Comparison of ENCODE assay signal across 7 cellular contexts in genomic region chr1:220217383-220217988, GRCh38. TPM values are rescaled to one million over a fixed set of nuclear protein-coding genes. Genes with fewer than 3 reads are reported as not detected.
DNase-seq lines count a peak whose midpoint lies in the region; ATAC-seq and TF ChIP-seq lines count a peak whose summit lies in the region.

No MANE protein-coding gene starts in this region.

- no peak overlapping the region for H2BK5ac ChIP-seq in mesendoderm (ENCODE audit: low read length)

- no peaks in the 10 kb centered on the region for H3K79me1 ChIP-seq in mesendoderm (ENCODE audit: low read length)

- in situ Hi-C loops in astrocyte of the spinal cord (cut with HindIII; ENCODE audit: low sequenced_read_pairs): no loop called here

- H3K23ac ChIP-seq in mesendoderm (ENCODE audit: low read length): no peak overlapping the region

- H3K18ac ChIP-seq in mesendoderm (ENCODE audit: low read length): no peak overlapping the region

- H3K4me2 ChIP-seq in Karpas-422 (ENCODE audit: low read depth, low read length, poor library complexity, severe bottlenecking): no peak overlapping the region
- no peak overlapping the region for H3K4me2 ChIP-seq in mesendoderm (ENCODE audit: low read length)

- H3K4ac ChIP-seq in mesendoderm (ENCODE audit: low read depth, low read length): no peak overlapping the region

- H3K4me1 ChIP-seq in Karpas-422 (ENCODE audit: low read length): peaks cover 50% of the 10 kb centered on the region
- H3K4me1 ChIP-seq in mesendoderm (ENCODE audit: control insufficient read depth, low read depth, low read length): no peaks in the 10 kb centered on the region

- no peaks in the 10 kb centered on the region for H4K20me1 ChIP-seq in Karpas-422 (ENCODE audit: insufficient read depth, low read depth, low read length)

- DNase-seq in GM10266 (ENCODE audit: extremely low spot score) (peak; percentile 13), Karpas-422 (peak; percentile 71), astrocyte of the spinal cord (ENCODE audit: low read depth, low spot score) (no peak), mesendoderm (peak; percentile 46), NCI-H1105 (lab: John Stamatoyannopoulos, UW) (no peak)

- H3K27me3 ChIP-seq in Karpas-422 (ENCODE audit: low read length) (no peaks in the 10 kb centered on the region), mesendoderm (ENCODE audit: insufficient read depth, low read length, poor library complexity) (no peaks in the 10 kb centered on the region)

- no peaks in the 10 kb centered on the region for H3K9me3 ChIP-seq in Karpas-422 (ENCODE audit: low read length)

- H3K79me2 ChIP-seq in Karpas-422 (ENCODE audit: low read length) (peaks cover 93% of the 10 kb centered on the region), mesendoderm (ENCODE audit: control insufficient read depth, insufficient read depth, low read length) (peaks cover 4% of the 10 kb centered on the region)

- no peak overlapping the region for H2AFZ ChIP-seq in Karpas-422 (ENCODE audit: low read length)

- no peak overlapping the region for H2AK5ac ChIP-seq in mesendoderm (ENCODE audit: low read length)

- no peak overlapping the region for H2BK120ac ChIP-seq in mesendoderm (ENCODE audit: low read depth, low read length)

- H4K8ac ChIP-seq in mesendoderm (ENCODE audit: low read depth, low read length): no peak overlapping the region

- H2BK15ac ChIP-seq in mesendoderm (replicated peaks; ENCODE audit: low read depth): no peak overlapping the region

- no peak overlapping the region for H3K27ac ChIP-seq in Karpas-422 (ENCODE audit: low read length)
- H3K27ac ChIP-seq in mesendoderm (ENCODE audit: low read depth, low read length): no peak overlapping the region

- ATAC-seq in HG03097 (IDR thresholded peaks at IDR 0.05; ENCODE audit: low FRiP score, unreplicated experiment) (no peak), GM19324 (IDR thresholded peaks at IDR 0.05; ENCODE audit: low FRiP score, unreplicated experiment) (no peak)

- no peak overlapping the region for H4K5ac ChIP-seq in mesendoderm (ENCODE audit: low read length)

- no peaks in the 10 kb centered on the region for H3K9me2 ChIP-seq in Karpas-422 (replicated peaks; ENCODE audit: insufficient read depth, low read length)

- H3K56ac ChIP-seq in mesendoderm (ENCODE audit: low read length): no peak overlapping the region

- H3K36me3 ChIP-seq in Karpas-422 (ENCODE audit: insufficient read depth, low read length) (peaks cover 9% of the 10 kb centered on the region; the same call in 1 of the 2 replicates), mesendoderm (ENCODE audit: control insufficient read depth, insufficient read depth, low read length) (no peaks in the 10 kb centered on the region)

- H3K9ac ChIP-seq in Karpas-422 (ENCODE audit: low read length) (no peak overlapping the region), mesendoderm (ENCODE audit: low read length) (no peak overlapping the region)

- H3K4me3 ChIP-seq in Karpas-422 (ENCODE audit: low read length): no peak overlapping the region
- no peak overlapping the region for H3K4me3 ChIP-seq in astrocyte of the spinal cord (ENCODE audit: low read depth, low read length)
- H3K4me3 ChIP-seq in mesendoderm (ENCODE audit: low read length): no peak overlapping the region

- WGBS in mesendoderm (ENCODE audit: extremely low coverage, insufficient coverage, low lambda C conversion rate): no CpG with 5 or more reads among the region's 2 CpGs

- peak; percentile 53 for TF ChIP-seq CTCF in GM10266 (IDR thresholded peaks at IDR 0.05; ENCODE audit: control insufficient read depth, insufficient read depth, low read depth, missing control alignments)
- TF ChIP-seq CTCF in astrocyte of the spinal cord (IDR thresholded peaks at IDR 0.05; ENCODE audit: low read depth, low read length): peak; percentile 46

RNA-seq across cellular contexts. Expression of gene RAB3GAP2, which starts 54.8 kb away (rescaled TPM):
- total RNA-seq in Karpas-422 (2014; rRNA removed; shearing (Covaris generic); ENCODE audit: low replicate concordance): 33.5 and 64.6 TPM in 2 replicates
- 19.2 TPM for polyA plus RNA-seq in mesendoderm (2013, experiment 1 of 2)
- 18.4 TPM for polyA plus RNA-seq in mesendoderm (2013, experiment 2 of 2)

Comparison
In these comparisons a context has a peak if more than half of its experiments do, and no peak if none do; other contexts are left out.
1. DNase-seq: peak in GM10266 (single experiment), Karpas-422 (single experiment) and mesendoderm (single experiment); none in astrocyte of the spinal cord (single experiment) and NCI-H1105 (single experiment).